Comparison of ENCODE assay signal across 1 cellular context in the genomic region with DNA sequence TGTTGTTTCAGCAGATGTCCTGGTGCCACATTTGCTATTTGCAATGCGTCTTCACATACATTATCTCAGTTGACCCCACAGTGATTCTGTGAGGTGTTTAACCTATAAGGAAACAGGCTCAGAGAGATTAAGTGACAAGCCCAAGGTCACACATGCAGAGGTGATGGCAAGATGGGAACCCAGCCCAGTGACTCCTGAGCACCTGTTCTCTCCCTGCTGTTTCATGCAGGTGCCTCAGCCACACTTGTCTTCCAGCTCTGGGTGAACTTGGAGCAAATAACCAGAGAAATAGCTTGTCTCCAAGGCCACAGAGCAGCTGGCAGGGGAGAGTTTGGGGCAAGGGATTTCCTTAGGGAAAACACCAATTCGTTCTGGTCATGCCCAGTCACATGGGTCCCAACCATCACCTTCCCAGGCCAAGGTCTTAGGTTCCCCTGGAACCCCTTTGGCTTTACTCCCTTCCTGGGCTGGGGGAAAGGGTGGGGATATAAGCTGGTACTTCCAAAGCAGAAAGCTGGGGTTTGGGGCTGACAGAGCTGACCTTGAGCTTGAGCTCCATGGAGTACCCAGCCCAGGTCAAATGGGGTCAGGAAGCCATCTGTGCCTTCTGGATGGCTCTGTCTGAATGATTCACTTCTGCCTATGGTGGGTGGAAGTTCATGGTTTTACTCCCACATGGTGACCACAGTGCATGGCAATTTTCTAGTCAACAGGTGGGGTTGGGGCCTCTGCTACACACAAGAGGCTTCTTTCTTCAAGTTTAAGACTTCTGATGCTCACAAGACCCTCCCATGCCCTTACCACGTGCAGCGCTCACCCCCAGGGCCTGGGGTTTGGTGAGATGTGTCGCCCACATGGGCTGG.
TF ChIP-seq lines count a peak whose summit lies in the region.

No MANE protein-coding gene starts in this region.

TF ChIP-seq in HepG2, 621 proteins besides CTCF, POLR2A, EP300 and RAD21 (continued from another document):
- TF ChIP-seq, protein P1, sequence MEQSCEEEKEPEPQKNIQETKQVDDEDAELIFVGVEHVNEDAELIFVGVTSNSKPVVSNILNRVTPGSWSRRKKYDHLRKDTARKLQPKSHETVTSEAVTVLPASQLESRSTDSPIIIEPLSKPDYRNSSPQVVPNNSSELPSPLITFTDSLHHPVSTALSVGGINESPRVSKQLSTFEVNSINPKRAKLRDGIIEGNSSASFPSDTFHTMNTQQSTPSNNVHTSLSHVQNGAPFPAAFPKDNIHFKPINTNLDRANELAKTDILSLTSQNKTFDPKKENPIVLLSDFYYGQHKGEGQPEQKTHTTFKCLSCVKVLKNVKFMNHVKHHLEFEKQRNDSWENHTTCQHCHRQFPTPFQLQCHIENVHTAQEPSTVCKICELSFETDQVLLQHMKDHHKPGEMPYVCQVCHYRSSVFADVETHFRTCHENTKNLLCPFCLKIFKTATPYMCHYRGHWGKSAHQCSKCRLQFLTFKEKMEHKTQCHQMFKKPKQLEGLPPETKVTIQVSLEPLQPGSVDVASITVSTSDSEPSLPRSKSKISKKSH (CRISPR knock-in tag; IDR thresholded peaks at IDR 0.05; ENCODE audit: borderline replicate concordance): no peak
- TF ChIP-seq, protein P2, sequence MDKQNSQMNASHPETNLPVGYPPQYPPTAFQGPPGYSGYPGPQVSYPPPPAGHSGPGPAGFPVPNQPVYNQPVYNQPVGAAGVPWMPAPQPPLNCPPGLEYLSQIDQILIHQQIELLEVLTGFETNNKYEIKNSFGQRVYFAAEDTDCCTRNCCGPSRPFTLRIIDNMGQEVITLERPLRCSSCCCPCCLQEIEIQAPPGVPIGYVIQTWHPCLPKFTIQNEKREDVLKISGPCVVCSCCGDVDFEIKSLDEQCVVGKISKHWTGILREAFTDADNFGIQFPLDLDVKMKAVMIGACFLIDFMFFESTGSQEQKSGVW (CRISPR knock-in tag; IDR thresholded peaks at IDR 0.05; ENCODE audit: borderline replicate concordance): no peak
- TF ChIP-seq YEATS4 (CRISPR knock-in tag; IDR thresholded peaks at IDR 0.05; ENCODE audit: borderline replicate concordance) (no peak), ZFP90 (CRISPR knock-in tag; IDR thresholded peaks at IDR 0.05; ENCODE audit: borderline replicate concordance) (0 out of 2 replicates have a peak, but pooled peaks have one; percentile 28), TBL1XR1 (IDR thresholded peaks at IDR 0.05; ENCODE audit: borderline replicate concordance, low read length, partially characterized antibody) (no peak), SP1 (IDR thresholded peaks at IDR 0.05) (no peak), SP1 (CRISPR knock-in tag; IDR thresholded peaks at IDR 0.05) (no peak), SKI (IDR thresholded peaks at IDR 0.05; ENCODE audit: partially characterized antibody) (peak; percentile 72), NPAS2 (CRISPR knock-in tag; IDR thresholded peaks at IDR 0.05; ENCODE audit: borderline replicate concordance) (no peak)
- TF ChIP-seq, protein P3, sequence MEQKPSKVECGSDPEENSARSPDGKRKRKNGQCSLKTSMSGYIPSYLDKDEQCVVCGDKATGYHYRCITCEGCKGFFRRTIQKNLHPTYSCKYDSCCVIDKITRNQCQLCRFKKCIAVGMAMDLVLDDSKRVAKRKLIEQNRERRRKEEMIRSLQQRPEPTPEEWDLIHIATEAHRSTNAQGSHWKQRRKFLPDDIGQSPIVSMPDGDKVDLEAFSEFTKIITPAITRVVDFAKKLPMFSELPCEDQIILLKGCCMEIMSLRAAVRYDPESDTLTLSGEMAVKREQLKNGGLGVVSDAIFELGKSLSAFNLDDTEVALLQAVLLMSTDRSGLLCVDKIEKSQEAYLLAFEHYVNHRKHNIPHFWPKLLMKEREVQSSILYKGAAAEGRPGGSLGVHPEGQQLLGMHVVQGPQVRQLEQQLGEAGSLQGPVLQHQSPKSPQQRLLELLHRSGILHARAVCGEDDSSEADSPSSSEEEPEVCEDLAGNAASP (CRISPR knock-in tag; IDR thresholded peaks at IDR 0.05; ENCODE audit: borderline replicate concordance): peak; percentile 59; the same call in 1 of the 2 replicates
